Comparison of ENCODE assay signal across 8 cellular contexts in the genomic region with DNA sequence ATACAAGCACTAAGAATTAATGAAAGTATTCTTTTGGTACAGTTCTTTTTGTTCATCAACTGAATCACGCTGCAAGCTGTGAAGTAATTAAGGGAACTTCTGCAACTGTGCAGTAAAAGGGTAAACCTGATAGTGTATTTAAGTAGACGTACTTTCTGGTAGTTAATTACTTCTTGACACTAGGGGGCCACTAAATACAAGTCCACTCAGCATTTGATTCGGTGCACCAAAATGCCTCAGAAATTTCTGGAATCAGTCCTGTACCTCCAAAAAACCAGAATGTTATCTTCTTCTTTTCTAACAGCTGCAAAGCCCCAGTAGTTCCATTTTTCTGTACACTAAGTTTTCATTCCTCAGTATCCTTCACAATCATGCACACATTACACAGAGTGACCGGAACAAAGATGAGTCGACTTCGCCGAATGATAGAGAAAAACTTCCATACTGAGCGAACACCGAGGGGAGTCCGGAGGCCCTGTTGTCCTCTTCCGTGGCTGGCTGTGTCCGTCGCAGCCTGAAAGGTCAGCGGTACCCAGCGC. TPM values are rescaled to one million over a fixed set of nuclear protein-coding genes. Genes with fewer than 3 reads are reported as not detected.
DNase-seq lines count a peak whose midpoint lies in the region; ATAC-seq and TF ChIP-seq lines count a peak whose summit lies in the region.

No MANE protein-coding gene starts in this region.

- peak; percentile 57 for TF ChIP-seq CTCF in BE2C (IDR thresholded peaks at IDR 0.05; ENCODE audit: low read depth, low read length)
- peak in 1 of 2 donors; percentile 42 for TF ChIP-seq CTCF in right atrium auricular region (IDR thresholded peaks at IDR 0.05)

- H3K9me3 ChIP-seq in BE2C = no peaks in the 10 kb centered on the region
- no peaks in the 10 kb centered on the region for H3K9me3 ChIP-seq in right atrium auricular region

- DNase-seq in BE2C = no peak
- peak; percentile 31 to 38 for DNase-seq in NCI-H526 (lab: John Stamatoyannopoulos, UW)
- DNase-seq in amniotic epithelial cell (ENCODE audit: low read depth) = peak; percentile 61
- DNase-seq in right atrium auricular region (ENCODE audit: low spot score) = no peak
- DNase-seq in sciatic nerve (ENCODE audit: low spot score) = no peak
- no peak for DNase-seq in NCI-H2196 (lab: John Stamatoyannopoulos, UW; ENCODE audit: unreplicated experiment)

- no peaks in the 10 kb centered on the region for H3K4me1 ChIP-seq in BE2C
- H3K4me1 ChIP-seq in right atrium auricular region = peaks cover 0 to 33% of the 10 kb centered on the region in 2 donors

- H3K27me3 ChIP-seq in BE2C = no peaks in the 10 kb centered on the region
- H3K27me3 ChIP-seq in right atrium auricular region = no peaks in the 10 kb centered on the region

- H3K36me3 ChIP-seq in BE2C = peaks cover 29% of the 10 kb centered on the region
- H3K36me3 ChIP-seq in right atrium auricular region = peaks cover 12% of the 10 kb centered on the region

- H3K27ac ChIP-seq in right atrium auricular region = peak overlapping the region; percentile 79 to 83

- peak overlapping the region; percentile 89 for H3K4me3 ChIP-seq in BE2C (ENCODE audit: low read depth, low read length)
- peak overlapping the region; percentile 94 to 98 for H3K4me3 ChIP-seq in right atrium auricular region

- ATAC-seq in GM18499 (IDR thresholded peaks at IDR 0.05; ENCODE audit: insufficient read depth, unreplicated experiment) = peak; percentile 30
- ATAC-seq in HG02981 (IDR thresholded peaks at IDR 0.05; ENCODE audit: unreplicated experiment) = peak; percentile 42
- ATAC-seq in sciatic nerve = peak; percentile 56

- intact Hi-C loops in sciatic nerve (cut with DNase I) = no loop called here

RNA-seq across cellular contexts. Expression of gene GFM2, which starts 0.5 kb away (rescaled TPM):
- 19.2 TPM for polyA plus RNA-seq in BE2C (2012; ENCODE audit: insufficient read depth, insufficient read length, low read depth)
- total RNA-seq in right atrium auricular region (10 to 100 TPM; 19.7 to 36.4 TPM), sciatic nerve (21.1 TPM)

RNA-seq across cellular contexts. Expression of gene NSA2, which starts 0.6 kb away (rescaled TPM):
- 87.0 TPM for polyA plus RNA-seq in BE2C (2012; ENCODE audit: insufficient read depth, insufficient read length, low read depth)
- total RNA-seq in right atrium auricular region (10 to 100 TPM; 65.8 to 69.3 TPM), sciatic nerve (48.5 TPM)

Comparison
In these comparisons a context has a peak if more than half of its experiments do, and no peak if none do; other contexts are left out.
1. DNase-seq: peak in NCI-H526 (2 of 2) and amniotic epithelial cell (single experiment); none in BE2C (single experiment), right atrium auricular region (single experiment), sciatic nerve (single experiment) and NCI-H2196 (single experiment).
2. Peak in every context shown above with its lines, with median percentiles within 50 percentile points of each other: ATAC-seq.